Comparison of ENCODE assay signal across 20 cellular contexts in the genomic region with DNA sequence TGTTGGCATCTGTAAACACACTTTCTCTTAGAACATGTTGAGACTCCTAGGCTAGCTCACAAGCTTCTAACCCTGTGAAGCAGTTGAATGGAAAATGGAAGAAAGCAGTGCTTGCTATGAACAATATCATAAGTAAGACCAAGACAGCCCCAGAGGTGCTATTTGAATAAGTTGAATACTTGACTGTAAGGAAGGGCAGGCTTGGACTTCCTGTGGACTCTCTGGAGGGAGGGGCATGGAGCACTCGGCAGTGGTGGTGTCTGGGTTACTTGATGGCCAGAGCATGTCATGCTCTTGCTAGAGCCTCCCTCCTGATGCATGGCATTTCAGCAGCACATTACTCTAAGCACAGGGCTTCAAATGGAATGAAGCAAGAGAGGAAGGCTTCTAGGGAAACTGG.
DNase-seq lines count a peak whose midpoint lies in the region; ATAC-seq and TF ChIP-seq lines count a peak whose summit lies in the region.
"Had no signal": no experiment of that assay in that cellular context is flagged by ENCODE, and none has a peak within 500 bp of the region (broad histone marks: within the 10 kb centered on the region; RNA-seq: fewer than 3 reads in every experiment).

No MANE protein-coding gene starts in this region.

- H3K36me3 Mint-ChIP-seq in activated T-cell treated with anti-CD3 and anti-CD28 coated beads, Interleukin-2, amount 50 U/mL, for 72 hours (ENCODE audit: insufficient read depth in 2 of 2) = peaks cover 22 to 56% of the 10 kb centered on the region in 2 donors
- peaks cover 46% of the 10 kb centered on the region for H3K36me3 Mint-ChIP-seq in activated T-cell treated with anti-CD3 and anti-CD28 coated beads, Interleukin-2, amount 50 U/mL, for 4 hours (ENCODE audit: insufficient read depth)
- peaks cover 65% of the 10 kb centered on the region for H3K36me3 Mint-ChIP-seq in activated T-helper 1 cell treated with anti-CD3 and anti-CD28 coated beads, Interleukin-12 subunit alpha, Interleukin-12 subunit beta, Interleukin-2, Interleukin-4 antibody, amounts not matched to agents 30 ng/mL and 10 ng/mL and 1 ng/mL, durations not matched to agents 14 hours and 24 hours and 36 hours (ENCODE audit: low read depth)
- peaks cover 13 to 25% (median 20%) of the 10 kb centered on the region in 3 donors for H3K36me3 Mint-ChIP-seq in immature natural killer cell

- ATAC-seq in activated T-cell treated with anti-CD3 and anti-CD28 coated beads, Interleukin-2, amount 50 U/mL, for 72 hours (replicated peaks in 1 of 2) = peak in 1 of 2 donors; percentile 10
- ATAC-seq in activated T-cell treated with anti-CD3 and anti-CD28 coated beads, Interleukin-2, amount 50 U/mL, for 4 hours = no peak
- no peak for ATAC-seq in thoracic aorta (ENCODE audit: insufficient number of reproducible peaks, low FRiP score, low read depth)
- ATAC-seq in HG03342 (IDR thresholded peaks at IDR 0.05; ENCODE audit: unreplicated experiment) = no peak
- ATAC-seq in HG02798 (IDR thresholded peaks at IDR 0.05; ENCODE audit: poor library complexity, unreplicated experiment) = no peak
- ATAC-seq: left lobe of liver, PC-3 had no signal

- H3K27me3 Mint-ChIP-seq in activated T-cell treated with anti-CD3 and anti-CD28 coated beads, Interleukin-2, amount 50 U/mL, for 72 hours (ENCODE audit: low read depth) = no peaks in the 10 kb centered on the region
- no peaks in the 10 kb centered on the region for H3K27me3 Mint-ChIP-seq in activated T-cell treated with anti-CD3 and anti-CD28 coated beads, Interleukin-2, amount 50 U/mL, for 4 hours (ENCODE audit: low read depth)
- H3K27me3 Mint-ChIP-seq in activated T-helper 1 cell treated with anti-CD3 and anti-CD28 coated beads, Interleukin-12 subunit alpha, Interleukin-12 subunit beta, Interleukin-2, Interleukin-4 antibody, amounts not matched to agents 30 ng/mL and 10 ng/mL and 1 ng/mL, durations not matched to agents 14 hours and 24 hours and 36 hours (ENCODE audit: insufficient read depth) = no peaks in the 10 kb centered on the region
- no peaks in the 10 kb centered on the region for H3K27me3 Mint-ChIP-seq in immature natural killer cell (ENCODE audit: low read depth in 3 of 3)

- peak overlapping the region in 1 of 2 donors; percentile 51 for H3K4me3 Mint-ChIP-seq in activated T-cell treated with anti-CD3 and anti-CD28 coated beads, Interleukin-2, amount 50 U/mL, for 72 hours
- H3K4me3 Mint-ChIP-seq in activated T-cell treated with anti-CD3 and anti-CD28 coated beads, Interleukin-2, amount 50 U/mL, for 4 hours = no peak overlapping the region
- H3K4me3 Mint-ChIP-seq in activated T-helper 1 cell treated with anti-CD3 and anti-CD28 coated beads, Interleukin-12 subunit alpha, Interleukin-12 subunit beta, Interleukin-2, Interleukin-4 antibody, amounts not matched to agents 30 ng/mL and 10 ng/mL and 1 ng/mL, durations not matched to agents 14 hours and 24 hours and 36 hours = peak overlapping the region; percentile 25
- H3K4me3 Mint-ChIP-seq in immature natural killer cell = peak overlapping the region in 2 of 5 donors; percentile 22 to 36

- H3K4me3 ChIP-seq in thoracic aorta (no peak overlapping the region), osteoblast (ENCODE audit: insufficient read depth, low read length) (no peak overlapping the region)
- H3K4me3 ChIP-seq: K562, prostate gland, SK-N-MC had no signal

- H3K9me3 ChIP-seq in thoracic aorta = no peaks in the 10 kb centered on the region
- H3K9me3 ChIP-seq in osteoblast (ENCODE audit: low read depth, low read length) = no peaks in the 10 kb centered on the region
- H3K9me3 ChIP-seq: prostate gland had no signal

- H3K4me1 ChIP-seq in thoracic aorta (ENCODE audit: control insufficient read depth in 1 of 2, low read depth in 2 of 2) (peaks cover 53 to 60% of the 10 kb centered on the region in 2 donors), osteoblast (ENCODE audit: insufficient read depth, low read length) (peaks cover 23% of the 10 kb centered on the region)
- H3K4me1 ChIP-seq: prostate gland had no signal

- peak overlapping the region; percentile 83 to 89 for H3K27ac ChIP-seq in thoracic aorta
- no peak overlapping the region for H3K27ac ChIP-seq in osteoblast (ENCODE audit: low read depth, low read length)
- H3K27ac ChIP-seq: prostate gland, SK-N-MC had no signal

- no peak for DNase-seq in activated T-cell treated with anti-CD3 and anti-CD28 coated beads, Interleukin-2, amount 50 U/mL, for 72 hours
- no peak for DNase-seq in activated T-cell treated with anti-CD3 and anti-CD28 coated beads, Interleukin-2, amount 50 U/mL, for 4 hours
- DNase-seq in activated T-helper 1 cell treated with anti-CD3 and anti-CD28 coated beads, Interleukin-12 subunit alpha, Interleukin-12 subunit beta, Interleukin-2, Interleukin-4 antibody, amounts not matched to agents 30 ng/mL and 10 ng/mL and 1 ng/mL, durations not matched to agents 14 hours and 24 hours and 36 hours (ENCODE audit: low spot score) = no peak
- no peak for DNase-seq in immature natural killer cell
- DNase-seq in thoracic aorta (ENCODE audit: low spot score) = no peak
- DNase-seq in osteoblast (ENCODE audit: insufficient read length, low spot score, missing footprints) = no peak
- DNase-seq: activated CD8-positive, alpha-beta memory T cell treated with anti-CD3 and anti-CD28 coated beads for 24 hours; cerebellar nuclear complex; COR-L47; foreskin fibroblast; NCI-H1092; NCI-H774; PC-3; stimulated activated naive CD4-positive, alpha-beta T cell had no signal

- H2AFZ ChIP-seq in osteoblast (ENCODE audit: low read length) = no peak overlapping the region

- H3K9me3 Mint-ChIP-seq in activated T-cell treated with anti-CD3 and anti-CD28 coated beads, Interleukin-2, amount 50 U/mL, for 72 hours = peaks cover 2 to 4% of the 10 kb centered on the region in 2 donors
- peaks cover 4% of the 10 kb centered on the region for H3K9me3 Mint-ChIP-seq in activated T-cell treated with anti-CD3 and anti-CD28 coated beads, Interleukin-2, amount 50 U/mL, for 4 hours
- H3K9me3 Mint-ChIP-seq in activated T-helper 1 cell treated with anti-CD3 and anti-CD28 coated beads, Interleukin-12 subunit alpha, Interleukin-12 subunit beta, Interleukin-2, Interleukin-4 antibody, amounts not matched to agents 30 ng/mL and 10 ng/mL and 1 ng/mL, durations not matched to agents 14 hours and 24 hours and 36 hours = peaks cover 17% of the 10 kb centered on the region
- H3K9me3 Mint-ChIP-seq in immature natural killer cell = peaks cover 0 to 5% (median 0%) of the 10 kb centered on the region in 6 donors

- peaks cover 68% of the 10 kb centered on the region for H3K79me2 ChIP-seq in osteoblast (ENCODE audit: insufficient read depth, low read length)

- H3K27me3 ChIP-seq in thoracic aorta (replicated peaks; ENCODE audit: insufficient read depth) = no peaks in the 10 kb centered on the region
- H3K27me3 ChIP-seq in osteoblast (ENCODE audit: insufficient read depth, low read length) = no peaks in the 10 kb centered on the region

- H3K4me2 ChIP-seq in osteoblast (ENCODE audit: insufficient read depth, low read length) = no peak overlapping the region

- peaks cover 79% of the 10 kb centered on the region for H3K4me1 Mint-ChIP-seq in activated T-cell treated with anti-CD3 and anti-CD28 coated beads, Interleukin-2, amount 50 U/mL, for 72 hours (ENCODE audit: low read depth)
- H3K4me1 Mint-ChIP-seq in activated T-cell treated with anti-CD3 and anti-CD28 coated beads, Interleukin-2, amount 50 U/mL, for 4 hours (ENCODE audit: low read depth) = peaks cover 62% of the 10 kb centered on the region
- peaks cover 74% of the 10 kb centered on the region for H3K4me1 Mint-ChIP-seq in activated T-helper 1 cell treated with anti-CD3 and anti-CD28 coated beads, Interleukin-12 subunit alpha, Interleukin-12 subunit beta, Interleukin-2, Interleukin-4 antibody, amounts not matched to agents 30 ng/mL and 10 ng/mL and 1 ng/mL, durations not matched to agents 14 hours and 24 hours and 36 hours (ENCODE audit: low read depth)
- H3K4me1 Mint-ChIP-seq in immature natural killer cell = peaks cover 66 to 91% of the 10 kb centered on the region in 2 donors

- no peaks in the 10 kb centered on the region for H3K36me3 ChIP-seq in thoracic aorta
- H3K36me3 ChIP-seq in osteoblast (ENCODE audit: insufficient read depth, low read length) = no peaks in the 10 kb centered on the region
- H3K36me3 ChIP-seq: prostate gland had no signal

- H3K27ac Mint-ChIP-seq in activated T-cell treated with anti-CD3 and anti-CD28 coated beads, Interleukin-2, amount 50 U/mL, for 72 hours = peak overlapping the region; percentile 82
- peak overlapping the region; percentile 87 for H3K27ac Mint-ChIP-seq in activated T-helper 1 cell treated with anti-CD3 and anti-CD28 coated beads, Interleukin-12 subunit alpha, Interleukin-12 subunit beta, Interleukin-2, Interleukin-4 antibody, amounts not matched to agents 30 ng/mL and 10 ng/mL and 1 ng/mL, durations not matched to agents 14 hours and 24 hours and 36 hours
- peak overlapping the region; percentile 36 to 82 (median 58) for H3K27ac Mint-ChIP-seq in immature natural killer cell

- H4K20me1 ChIP-seq in osteoblast (ENCODE audit: insufficient read depth, low read length) = peaks cover 11% of the 10 kb centered on the region

- intact Hi-C loops in activated T-helper 1 cell treated with anti-CD3 and anti-CD28 coated beads, Interleukin-12 subunit alpha, Interleukin-12 subunit beta, Interleukin-2, Interleukin-4 antibody, amounts not matched to agents 30 ng/mL and 10 ng/mL and 1 ng/mL, durations not matched to agents 14 hours and 24 hours and 36 hours (cut with micrococcal nuclease) = no loop called here

- TF ChIP-seq CTCF in thoracic aorta (IDR thresholded peaks at IDR 0.05) = no peak
- TF ChIP-seq CTCF in osteoblast (IDR thresholded peaks at IDR 0.05; ENCODE audit: extremely low read depth, low read depth, low read length) = no peak
